ENCODE assay signal across 8 cellular contexts in the genomic region with DNA sequence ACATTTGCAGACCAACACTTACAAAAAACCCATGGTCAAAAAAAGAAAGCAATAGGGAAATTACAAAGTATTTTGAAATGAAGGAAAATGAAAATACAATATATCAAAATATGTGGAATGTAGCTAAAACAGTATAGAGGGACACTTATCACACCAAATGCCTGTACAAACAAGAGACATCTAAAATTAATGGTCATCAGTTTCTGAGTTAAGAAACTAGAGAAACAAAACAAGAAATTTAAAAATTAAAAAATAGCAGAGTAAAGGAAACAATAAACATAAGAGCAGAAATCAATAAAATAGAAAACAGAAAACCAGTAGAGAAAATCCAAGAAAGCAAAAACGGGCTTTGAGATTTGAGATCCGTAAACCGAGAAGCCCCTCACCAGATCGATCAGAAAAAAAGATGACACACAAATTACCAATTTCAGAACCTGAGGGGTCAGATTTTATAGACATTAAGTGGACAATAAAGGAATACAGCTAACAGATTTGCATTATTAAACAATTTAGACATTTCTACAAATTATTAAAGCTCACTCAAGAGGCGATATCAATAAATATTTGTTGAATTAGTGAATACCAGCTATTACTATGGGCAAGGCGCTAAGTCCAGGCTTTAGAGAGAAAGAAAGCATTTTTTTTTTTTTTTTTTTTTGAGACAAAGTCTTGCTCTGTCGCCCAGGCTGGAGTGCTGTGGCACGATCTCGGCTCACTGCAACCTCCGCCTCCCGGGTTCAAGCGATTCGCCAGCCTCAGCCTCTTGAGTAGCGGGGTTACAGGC. TPM values are rescaled to one million over a fixed set of nuclear protein-coding genes. Genes with fewer than 3 reads are reported as not detected.
DNase-seq lines count a peak whose midpoint lies in the region; ATAC-seq and TF ChIP-seq lines count a peak whose summit lies in the region.

No MANE protein-coding gene starts in this region.

- peak overlapping the region; percentile 100 for H3K4me3 ChIP-seq in GM23248
- peak overlapping the region; percentile 22 to 95 (median 87) for H3K4me3 ChIP-seq in heart left ventricle
- peak overlapping the region; percentile 45 for H3K4me3 ChIP-seq in skeletal muscle cell (ENCODE audit: low read depth, low read length)

- H3K9me3 Mint-ChIP-seq in WTC11, result peaks cover 6% of the 10 kb centered on the region

- H2AFZ ChIP-seq in GM23248, result peak overlapping the region; percentile 95

- H4K20me1 ChIP-seq in GM23248 (ENCODE audit: insufficient read depth), result no peaks in the 10 kb centered on the region

- H3K9ac ChIP-seq in GM23248, result peak overlapping the region; percentile 80

- CTCF ChIA-PET in WTC11 (lab: Charles Lee), result interaction anchor here (0.7 kb wide), 2 partner anchors 70 to 84 kb away, joined by 3 to 5 read pairs; no protein-coding TSS in a partner anchor

- TF ChIP-seq CTCF in WTC11 (IDR thresholded peaks at IDR 0.05), result no peak
- TF ChIP-seq CTCF in heart left ventricle (IDR thresholded peaks at IDR 0.05), result no peak

- peaks cover 22% of the 10 kb centered on the region for H3F3A ChIP-seq in GM23248 (ENCODE audit: insufficient read depth)

- peak overlapping the region; percentile 76 for H3K4me3 Mint-ChIP-seq in WTC11

- ATAC-seq in WTC11 (no peak), heart left ventricle (no peak), HG03432 (IDR thresholded peaks at IDR 0.05; ENCODE audit: unreplicated experiment) (no peak), GM19395 (IDR thresholded peaks at IDR 0.05; ENCODE audit: unreplicated experiment) (no peak)

- in situ Hi-C loops in GM23248 (cut with MboI), result no loop called here

- H3K4me2 ChIP-seq in GM23248 (ENCODE audit: unreplicated experiment), result peak overlapping the region; percentile 70

- H3K9me3 ChIP-seq in GM23248 (ENCODE audit: low read depth) (no peaks in the 10 kb centered on the region), heart left ventricle (peaks cover 0 to 5% (median 0%) of the 10 kb centered on the region in 12 donors)

- H3K27ac Mint-ChIP-seq in WTC11, result peak overlapping the region; percentile 99

- WGBS in GM23248 (ENCODE audit: low coverage in 1 of 2, low lambda C conversion rate in 2 of 2, missing lambda C conversion rate in 2 of 2), 2 experiments, result 46 to 48% methylated on average over 14 of the region's 14 CpGs
- WGBS in heart left ventricle, 4 donors, result 66 to 71% (median 68%) methylated on average over 14 of the region's 14 CpGs

- H3K27me3 ChIP-seq in GM23248 (replicated peaks; ENCODE audit: insufficient read depth) (no peaks in the 10 kb centered on the region), heart left ventricle (no peaks in the 10 kb centered on the region)

- H3K36me3 Mint-ChIP-seq in WTC11, result peaks cover 17% of the 10 kb centered on the region

- H3K36me3 ChIP-seq in GM23248 (ENCODE audit: low read depth), result no peaks in the 10 kb centered on the region
- peaks cover 0 to 20% (median 11%) of the 10 kb centered on the region in 9 donors for H3K36me3 ChIP-seq in heart left ventricle

- H3K9me2 ChIP-seq in GM23248 (ENCODE audit: insufficient read depth), result no peaks in the 10 kb centered on the region

- POLR2A ChIA-PET in WTC11 (lab: Charles Lee), result interaction anchor here (0.6 to 1.0 kb wide), 3 partner anchors 11 to 98 kb away, joined by 3 to 6 read pairs (median 4); partner anchors contain the start of gene HOMER1

- peaks cover 12% of the 10 kb centered on the region for H3K4me1 Mint-ChIP-seq in WTC11

- peak; percentile 3 for DNase-seq in GM23248
- DNase-seq in WTC11 (ENCODE audit: low spot score), result no peak
- no peak for DNase-seq in heart left ventricle
- DNase-seq in skeletal muscle cell (ENCODE audit: low read depth), result no peak
- DNase-seq in ecto neural progenitor cell (ENCODE audit: low spot score), result no peak
- no peak for DNase-seq in kidney tubule cell (ENCODE audit: low spot score)

- H3K4me1 ChIP-seq in GM23248 (ENCODE audit: insufficient read depth) (peaks cover 16% of the 10 kb centered on the region; the same call in 1 of the 2 replicates), heart left ventricle (peaks cover 0 to 39% (median 20%) of the 10 kb centered on the region in 12 donors)

- intact Hi-C loops in heart left ventricle (cut with DNase I), result loop anchor here in 2 of 10 donors (5.0 to 10.0 kb wide), 3 partner anchors 49 to 1316 kb away; partner anchors contain the start of gene AP3B1 (in 1 of the 2)

- H3K27me3 Mint-ChIP-seq in WTC11 (ENCODE audit: low read depth), result no peaks in the 10 kb centered on the region

- H3K79me2 ChIP-seq in GM23248 (ENCODE audit: insufficient read depth), result peaks cover 39% of the 10 kb centered on the region

- TF ChIP-seq POLR2A in heart left ventricle (IDR thresholded peaks at IDR 0.05), result no peak

- peak overlapping the region; percentile 87 for H3K27ac ChIP-seq in GM23248
- H3K27ac ChIP-seq in heart left ventricle, result peak overlapping the region; percentile 72 to 96 (median 92)

TF ChIP-seq in WTC11, 78 proteins besides CTCF, POLR2A, EP300 and RAD21 (continues in another document):
- TF ChIP-seq GTF2I (CRISPR knock-in tag; conservative IDR thresholded peaks at IDR 0.05) (no peak), IRF2 (CRISPR knock-in tag; IDR thresholded peaks at IDR 0.05; ENCODE audit: borderline replicate concordance, low read depth) (no peak), EMX1 (CRISPR knock-in tag; IDR thresholded peaks at IDR 0.05) (no peak), SMAD3 (CRISPR knock-in tag; IDR thresholded peaks at IDR 0.05; ENCODE audit: borderline replicate concordance) (no peak)
- TF ChIP-seq, protein P1, sequence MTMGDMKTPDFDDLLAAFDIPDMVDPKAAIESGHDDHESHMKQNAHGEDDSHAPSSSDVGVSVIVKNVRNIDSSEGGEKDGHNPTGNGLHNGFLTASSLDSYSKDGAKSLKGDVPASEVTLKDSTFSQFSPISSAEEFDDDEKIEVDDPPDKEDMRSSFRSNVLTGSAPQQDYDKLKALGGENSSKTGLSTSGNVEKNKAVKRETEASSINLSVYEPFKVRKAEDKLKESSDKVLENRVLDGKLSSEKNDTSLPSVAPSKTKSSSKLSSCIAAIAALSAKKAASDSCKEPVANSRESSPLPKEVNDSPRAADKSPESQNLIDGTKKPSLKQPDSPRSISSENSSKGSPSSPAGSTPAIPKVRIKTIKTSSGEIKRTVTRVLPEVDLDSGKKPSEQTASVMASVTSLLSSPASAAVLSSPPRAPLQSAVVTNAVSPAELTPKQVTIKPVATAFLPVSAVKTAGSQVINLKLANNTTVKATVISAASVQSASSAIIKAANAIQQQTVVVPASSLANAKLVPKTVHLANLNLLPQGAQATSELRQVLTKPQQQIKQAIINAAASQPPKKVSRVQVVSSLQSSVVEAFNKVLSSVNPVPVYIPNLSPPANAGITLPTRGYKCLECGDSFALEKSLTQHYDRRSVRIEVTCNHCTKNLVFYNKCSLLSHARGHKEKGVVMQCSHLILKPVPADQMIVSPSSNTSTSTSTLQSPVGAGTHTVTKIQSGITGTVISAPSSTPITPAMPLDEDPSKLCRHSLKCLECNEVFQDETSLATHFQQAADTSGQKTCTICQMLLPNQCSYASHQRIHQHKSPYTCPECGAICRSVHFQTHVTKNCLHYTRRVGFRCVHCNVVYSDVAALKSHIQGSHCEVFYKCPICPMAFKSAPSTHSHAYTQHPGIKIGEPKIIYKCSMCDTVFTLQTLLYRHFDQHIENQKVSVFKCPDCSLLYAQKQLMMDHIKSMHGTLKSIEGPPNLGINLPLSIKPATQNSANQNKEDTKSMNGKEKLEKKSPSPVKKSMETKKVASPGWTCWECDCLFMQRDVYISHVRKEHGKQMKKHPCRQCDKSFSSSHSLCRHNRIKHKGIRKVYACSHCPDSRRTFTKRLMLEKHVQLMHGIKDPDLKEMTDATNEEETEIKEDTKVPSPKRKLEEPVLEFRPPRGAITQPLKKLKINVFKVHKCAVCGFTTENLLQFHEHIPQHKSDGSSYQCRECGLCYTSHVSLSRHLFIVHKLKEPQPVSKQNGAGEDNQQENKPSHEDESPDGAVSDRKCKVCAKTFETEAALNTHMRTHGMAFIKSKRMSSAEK (CRISPR knock-in tag; IDR thresholded peaks at IDR 0.05; ENCODE audit: borderline replicate concordance), result no peak
- TF ChIP-seq, protein P2, sequence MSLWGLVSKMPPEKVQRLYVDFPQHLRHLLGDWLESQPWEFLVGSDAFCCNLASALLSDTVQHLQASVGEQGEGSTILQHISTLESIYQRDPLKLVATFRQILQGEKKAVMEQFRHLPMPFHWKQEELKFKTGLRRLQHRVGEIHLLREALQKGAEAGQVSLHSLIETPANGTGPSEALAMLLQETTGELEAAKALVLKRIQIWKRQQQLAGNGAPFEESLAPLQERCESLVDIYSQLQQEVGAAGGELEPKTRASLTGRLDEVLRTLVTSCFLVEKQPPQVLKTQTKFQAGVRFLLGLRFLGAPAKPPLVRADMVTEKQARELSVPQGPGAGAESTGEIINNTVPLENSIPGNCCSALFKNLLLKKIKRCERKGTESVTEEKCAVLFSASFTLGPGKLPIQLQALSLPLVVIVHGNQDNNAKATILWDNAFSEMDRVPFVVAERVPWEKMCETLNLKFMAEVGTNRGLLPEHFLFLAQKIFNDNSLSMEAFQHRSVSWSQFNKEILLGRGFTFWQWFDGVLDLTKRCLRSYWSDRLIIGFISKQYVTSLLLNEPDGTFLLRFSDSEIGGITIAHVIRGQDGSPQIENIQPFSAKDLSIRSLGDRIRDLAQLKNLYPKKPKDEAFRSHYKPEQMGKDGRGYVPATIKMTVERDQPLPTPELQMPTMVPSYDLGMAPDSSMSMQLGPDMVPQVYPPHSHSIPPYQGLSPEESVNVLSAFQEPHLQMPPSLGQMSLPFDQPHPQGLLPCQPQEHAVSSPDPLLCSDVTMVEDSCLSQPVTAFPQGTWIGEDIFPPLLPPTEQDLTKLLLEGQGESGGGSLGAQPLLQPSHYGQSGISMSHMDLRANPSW (CRISPR knock-in tag; conservative IDR thresholded peaks at IDR 0.05; ENCODE audit: low read depth), result no peak
- TF ChIP-seq, protein P3, sequence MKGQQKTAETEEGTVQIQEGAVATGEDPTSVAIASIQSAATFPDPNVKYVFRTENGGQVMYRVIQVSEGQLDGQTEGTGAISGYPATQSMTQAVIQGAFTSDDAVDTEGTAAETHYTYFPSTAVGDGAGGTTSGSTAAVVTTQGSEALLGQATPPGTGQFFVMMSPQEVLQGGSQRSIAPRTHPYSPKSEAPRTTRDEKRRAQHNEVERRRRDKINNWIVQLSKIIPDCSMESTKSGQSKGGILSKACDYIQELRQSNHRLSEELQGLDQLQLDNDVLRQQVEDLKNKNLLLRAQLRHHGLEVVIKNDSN (CRISPR knock-in tag; IDR thresholded peaks at IDR 0.05), result no peak

RNA-seq across cellular contexts. Expression of gene TENT2, which starts 1.0 kb away (rescaled TPM):
- 42.4 and 44.1 TPM in 2 replicates for total RNA-seq in GM23248 (2014; rRNA removed; shearing (Covaris generic))
- polyA plus RNA-seq in GM23248 (2016; fragmentation: Nextera tagmentation; extraction: Ambion mirVana) (33.6 and 35.2 TPM in 2 replicates), heart left ventricle (10 to 100 TPM; 11.7 to 16.8 TPM)
- total RNA-seq in WTC11 (2021) (36.9 to 41.0 TPM (median 40.6 TPM) in 3 replicates), heart left ventricle (10 to 100 TPM; 19.8 to 62.8 (median 32.2) TPM)

Comparison
In these comparisons a context has a peak if more than half of its experiments do, and no peak if none do; other contexts are left out.
1. H3K4me3 ChIP-seq: peak in every context shown above with its lines; median percentile 100 in GM23248; 87 in heart left ventricle; 45 in skeletal muscle cell.